2 cellular contexts compared by ENCODE assay signal in the genomic region with DNA sequence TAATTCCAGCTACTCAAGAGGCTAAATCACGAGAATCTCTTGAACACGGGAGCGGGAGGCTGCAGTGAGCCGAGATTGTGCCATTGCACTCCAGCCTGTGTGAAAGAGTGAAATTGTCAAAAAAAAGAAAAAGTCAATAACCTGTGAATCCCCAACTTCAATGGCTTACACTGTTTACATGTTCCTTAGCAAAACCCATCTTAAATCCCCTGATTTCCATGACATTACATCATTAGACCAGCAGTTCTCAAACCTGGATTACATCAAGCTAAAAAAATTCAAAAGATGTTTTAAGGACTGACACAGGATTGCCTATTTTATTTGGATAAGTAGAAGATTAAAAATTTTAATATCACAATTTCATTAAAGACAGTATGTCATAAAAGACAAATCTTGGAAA.
TF ChIP-seq lines count a peak whose summit lies in the region.

No MANE protein-coding gene starts in this region.

TF ChIP-seq in HEK293, 187 proteins besides CTCF, POLR2A, EP300 and RAD21:
- TF ChIP-seq ZNF366 (tag by site-specific recombination; conservative IDR thresholded peaks at IDR 0.05) (peak; percentile 48), ZNF600 (tag by site-specific recombination; IDR thresholded peaks at IDR 0.05) (no peak), KLF10 (tag by site-specific recombination; IDR thresholded peaks at IDR 0.05) (no peak), PRDM1 (tag by site-specific recombination; IDR thresholded peaks at IDR 0.05) (peak; percentile 44; the same call in 1 of the 2 replicates), KLF17 (tag by site-specific recombination; IDR thresholded peaks at IDR 0.05) (no peak), MZF1 (tag by site-specific recombination; IDR thresholded peaks at IDR 0.05; ENCODE audit: borderline replicate concordance) (peak; percentile 68; the same call in 1 of the 2 replicates)
- TF ChIP-seq, protein P1, sequence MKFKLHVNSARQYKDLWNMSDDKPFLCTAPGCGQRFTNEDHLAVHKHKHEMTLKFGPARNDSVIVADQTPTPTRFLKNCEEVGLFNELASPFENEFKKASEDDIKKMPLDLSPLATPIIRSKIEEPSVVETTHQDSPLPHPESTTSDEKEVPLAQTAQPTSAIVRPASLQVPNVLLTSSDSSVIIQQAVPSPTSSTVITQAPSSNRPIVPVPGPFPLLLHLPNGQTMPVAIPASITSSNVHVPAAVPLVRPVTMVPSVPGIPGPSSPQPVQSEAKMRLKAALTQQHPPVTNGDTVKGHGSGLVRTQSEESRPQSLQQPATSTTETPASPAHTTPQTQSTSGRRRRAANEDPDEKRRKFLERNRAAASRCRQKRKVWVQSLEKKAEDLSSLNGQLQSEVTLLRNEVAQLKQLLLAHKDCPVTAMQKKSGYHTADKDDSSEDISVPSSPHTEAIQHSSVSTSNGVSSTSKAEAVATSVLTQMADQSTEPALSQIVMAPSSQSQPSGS (tag by site-specific recombination; IDR thresholded peaks at IDR 0.05; ENCODE audit: low read depth): peak; percentile 58
- TF ChIP-seq, protein P2, sequence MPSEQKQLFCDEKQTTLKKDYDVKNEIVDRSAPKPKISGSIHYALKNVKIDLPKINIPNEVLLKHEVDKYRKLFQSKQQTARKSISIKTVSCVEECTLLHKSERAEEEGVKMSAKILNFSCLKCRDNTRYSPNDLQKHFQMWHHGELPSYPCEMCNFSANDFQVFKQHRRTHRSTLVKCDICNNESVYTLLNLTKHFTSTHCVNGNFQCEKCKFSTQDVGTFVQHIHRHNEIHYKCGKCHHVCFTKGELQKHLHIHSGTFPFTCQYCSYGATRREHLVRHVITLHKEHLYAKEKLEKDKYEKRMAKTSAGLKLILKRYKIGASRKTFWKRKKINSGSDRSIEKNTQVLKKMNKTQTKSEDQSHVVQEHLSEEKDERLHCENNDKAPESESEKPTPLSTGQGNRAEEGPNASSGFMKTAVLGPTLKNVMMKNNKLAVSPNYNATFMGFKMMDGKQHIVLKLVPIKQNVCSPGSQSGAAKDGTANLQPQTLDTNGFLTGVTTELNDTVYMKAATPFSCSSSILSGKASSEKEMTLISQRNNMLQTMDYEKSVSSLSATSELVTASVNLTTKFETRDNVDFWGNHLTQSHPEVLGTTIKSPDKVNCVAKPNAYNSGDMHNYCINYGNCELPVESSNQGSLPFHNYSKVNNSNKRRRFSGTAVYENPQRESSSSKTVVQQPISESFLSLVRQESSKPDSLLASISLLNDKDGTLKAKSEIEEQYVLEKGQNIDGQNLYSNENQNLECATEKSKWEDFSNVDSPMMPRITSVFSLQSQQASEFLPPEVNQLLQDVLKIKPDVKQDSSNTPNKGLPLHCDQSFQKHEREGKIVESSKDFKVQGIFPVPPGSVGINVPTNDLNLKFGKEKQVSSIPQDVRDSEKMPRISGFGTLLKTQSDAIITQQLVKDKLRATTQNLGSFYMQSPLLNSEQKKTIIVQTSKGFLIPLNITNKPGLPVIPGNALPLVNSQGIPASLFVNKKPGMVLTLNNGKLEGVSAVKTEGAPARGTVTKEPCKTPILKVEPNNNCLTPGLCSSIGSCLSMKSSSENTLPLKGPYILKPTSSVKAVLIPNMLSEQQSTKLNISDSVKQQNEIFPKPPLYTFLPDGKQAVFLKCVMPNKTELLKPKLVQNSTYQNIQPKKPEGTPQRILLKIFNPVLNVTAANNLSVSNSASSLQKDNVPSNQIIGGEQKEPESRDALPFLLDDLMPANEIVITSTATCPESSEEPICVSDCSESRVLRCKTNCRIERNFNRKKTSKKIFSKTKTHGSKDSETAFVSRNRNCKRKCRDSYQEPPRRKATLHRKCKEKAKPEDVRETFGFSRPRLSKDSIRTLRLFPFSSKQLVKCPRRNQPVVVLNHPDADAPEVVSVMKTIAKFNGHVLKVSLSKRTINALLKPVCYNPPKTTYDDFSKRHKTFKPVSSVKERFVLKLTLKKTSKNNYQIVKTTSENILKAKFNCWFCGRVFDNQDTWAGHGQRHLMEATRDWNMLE (tag by site-specific recombination; conservative IDR thresholded peaks at IDR 0.05; ENCODE audit: low read depth): no peak

TF ChIP-seq in HepG2, 621 proteins besides CTCF, POLR2A, EP300 and RAD21:
- peak; percentile 20; the same call in 1 of the 2 replicates for TF ChIP-seq ATF7 (IDR thresholded peaks at IDR 0.05)
- TF ChIP-seq ATF7 (CRISPR knock-in tag; IDR thresholded peaks at IDR 0.05): no peak
- no peak for TF ChIP-seq NFIB (CRISPR knock-in tag; IDR thresholded peaks at IDR 0.05; ENCODE audit: borderline replicate concordance)
- TF ChIP-seq, protein P3, sequence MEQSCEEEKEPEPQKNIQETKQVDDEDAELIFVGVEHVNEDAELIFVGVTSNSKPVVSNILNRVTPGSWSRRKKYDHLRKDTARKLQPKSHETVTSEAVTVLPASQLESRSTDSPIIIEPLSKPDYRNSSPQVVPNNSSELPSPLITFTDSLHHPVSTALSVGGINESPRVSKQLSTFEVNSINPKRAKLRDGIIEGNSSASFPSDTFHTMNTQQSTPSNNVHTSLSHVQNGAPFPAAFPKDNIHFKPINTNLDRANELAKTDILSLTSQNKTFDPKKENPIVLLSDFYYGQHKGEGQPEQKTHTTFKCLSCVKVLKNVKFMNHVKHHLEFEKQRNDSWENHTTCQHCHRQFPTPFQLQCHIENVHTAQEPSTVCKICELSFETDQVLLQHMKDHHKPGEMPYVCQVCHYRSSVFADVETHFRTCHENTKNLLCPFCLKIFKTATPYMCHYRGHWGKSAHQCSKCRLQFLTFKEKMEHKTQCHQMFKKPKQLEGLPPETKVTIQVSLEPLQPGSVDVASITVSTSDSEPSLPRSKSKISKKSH (CRISPR knock-in tag; IDR thresholded peaks at IDR 0.05; ENCODE audit: borderline replicate concordance): no peak
- TF ChIP-seq, protein P4, sequence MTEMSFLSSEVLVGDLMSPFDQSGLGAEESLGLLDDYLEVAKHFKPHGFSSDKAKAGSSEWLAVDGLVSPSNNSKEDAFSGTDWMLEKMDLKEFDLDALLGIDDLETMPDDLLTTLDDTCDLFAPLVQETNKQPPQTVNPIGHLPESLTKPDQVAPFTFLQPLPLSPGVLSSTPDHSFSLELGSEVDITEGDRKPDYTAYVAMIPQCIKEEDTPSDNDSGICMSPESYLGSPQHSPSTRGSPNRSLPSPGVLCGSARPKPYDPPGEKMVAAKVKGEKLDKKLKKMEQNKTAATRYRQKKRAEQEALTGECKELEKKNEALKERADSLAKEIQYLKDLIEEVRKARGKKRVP (CRISPR knock-in tag; IDR thresholded peaks at IDR 0.05): peak in 1 of 2 experiments; percentile 55; a peak in 1 of 4 replicates
- TF ChIP-seq, protein P5, sequence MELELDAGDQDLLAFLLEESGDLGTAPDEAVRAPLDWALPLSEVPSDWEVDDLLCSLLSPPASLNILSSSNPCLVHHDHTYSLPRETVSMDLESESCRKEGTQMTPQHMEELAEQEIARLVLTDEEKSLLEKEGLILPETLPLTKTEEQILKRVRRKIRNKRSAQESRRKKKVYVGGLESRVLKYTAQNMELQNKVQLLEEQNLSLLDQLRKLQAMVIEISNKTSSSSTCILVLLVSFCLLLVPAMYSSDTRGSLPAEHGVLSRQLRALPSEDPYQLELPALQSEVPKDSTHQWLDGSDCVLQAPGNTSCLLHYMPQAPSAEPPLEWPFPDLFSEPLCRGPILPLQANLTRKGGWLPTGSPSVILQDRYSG (CRISPR knock-in tag; IDR thresholded peaks at IDR 0.05): no peak
- no peak for TF ChIP-seq TFDP1 (CRISPR knock-in tag; IDR thresholded peaks at IDR 0.05; ENCODE audit: borderline replicate concordance)
- TF ChIP-seq DNMT1 (CRISPR knock-in tag; IDR thresholded peaks at IDR 0.05): no peak
